Comparison of ENCODE assay signal across 10 cellular contexts in genomic region chr3:166760114-166760513, GRCh38.
"Had no signal": no experiment of that assay in that cellular context is flagged by ENCODE, and none has a peak within 500 bp of the region (broad histone marks: within the 10 kb centered on the region; RNA-seq: fewer than 3 reads in every experiment).

No MANE protein-coding gene starts in this region.

- H3K4me3 ChIP-seq: GM23248, HAP-1, K562 had no signal

- H3K27ac ChIP-seq: GM23248 had no signal

- H2AFZ ChIP-seq: GM23248 had no signal

- ATAC-seq: HCT116, K562 had no signal

- H3K36me3 ChIP-seq: HAP-1 had no signal

- H3K9ac ChIP-seq: GM23248 had no signal

- H3K4me1 ChIP-seq: HAP-1 had no signal

- DNase-seq: GM23248, GOT3, H7, HFFc6, IMR-90, KG1 had no signal

- H3K9me3 ChIP-seq: HAP-1 had no signal

- FAIRE-seq: HTR-8/SVneo, K562 had no signal
